In genomic region chr2:160252278-160252887, GRCh38 we compare ENCODE assay signal across 8 cellular contexts. TPM values are rescaled to one million over a fixed set of nuclear protein-coding genes. Genes with fewer than 3 reads are reported as not detected.
DNase-seq lines count a peak whose midpoint lies in the region; ATAC-seq, FAIRE-seq and TF ChIP-seq lines count a peak whose summit lies in the region.

No MANE protein-coding gene starts in this region.

- no peak overlapping the region for H3K27ac ChIP-seq in KMS-11
- no peak overlapping the region for H3K27ac ChIP-seq in suprapubic skin

- FAIRE-seq in TTC549 (lab: Jason Lieb, UNC), result peak; percentile 81

- ATAC-seq in left cardiac atrium (peak; percentile 45 to 56), GM18498 (IDR thresholded peaks at IDR 0.05; ENCODE audit: unreplicated experiment) (no peak)

- H3K4me3 ChIP-seq in KMS-11 (IDR thresholded peaks at IDR 0.05; ENCODE audit: insufficient read depth, low read depth, low read length) (no peak overlapping the region), suprapubic skin (no peak overlapping the region)

- no peaks in the 10 kb centered on the region for H3K9me3 ChIP-seq in suprapubic skin

- H3K4me1 ChIP-seq in KMS-11 (ENCODE audit: low read depth, poor library complexity, severe bottlenecking) (no peaks in the 10 kb centered on the region), suprapubic skin (peaks cover 26% of the 10 kb centered on the region)

- H3K79me2 ChIP-seq in KMS-11 (ENCODE audit: insufficient read depth, low read depth), result no peaks in the 10 kb centered on the region

- H3K4me2 ChIP-seq in KMS-11, result no peak overlapping the region

- no peak for TF ChIP-seq POLR2A in suprapubic skin (IDR thresholded peaks at IDR 0.05)

- H3K9ac ChIP-seq in KMS-11, result no peak overlapping the region

- H2AFZ ChIP-seq in KMS-11 (ENCODE audit: low read depth), result no peak overlapping the region

- no peak for TF ChIP-seq EP300 in suprapubic skin (IDR thresholded peaks at IDR 0.05)

- H3K36me3 ChIP-seq in KMS-11 (ENCODE audit: insufficient read depth) (no peaks in the 10 kb centered on the region), suprapubic skin (no peaks in the 10 kb centered on the region)

- 4% methylated on average over 1 of the region's 1 CpG for WGBS in suprapubic skin

- H4K20me1 ChIP-seq in KMS-11 (ENCODE audit: insufficient read depth), result no peaks in the 10 kb centered on the region

- DNase-seq in DMS114 treated with DMSO at 0.1 percent for 48 hours (lab: John Stamatoyannopoulos, UW; ENCODE audit: unreplicated experiment), result peak; percentile 7
- DNase-seq in left cardiac atrium, result no peak
- no peak for DNase-seq in suprapubic skin (ENCODE audit: low spot score in 2 of 2)
- DNase-seq in stimulated activated CD4-positive, alpha-beta T cell treated with anti-CD3 and anti-CD28 coated beads, Interleukin-1b, Interleukin-23, amount 100 ng/mL, for 48 hours, result no peak
- no peak for DNase-seq in activated CD4-positive, CD25-positive, alpha-beta regulatory T cell treated with anti-CD3 and anti-CD28 coated beads, Interleukin-2, amount 50 U/mL, for 72 hours

- TF ChIP-seq CTCF in KMS-11 (conservative IDR thresholded peaks at IDR 0.05; ENCODE audit: low read depth, low read length), result peak; percentile 83
- TF ChIP-seq CTCF in suprapubic skin (IDR thresholded peaks at IDR 0.05), result peak; percentile 60 to 66

- intact Hi-C loops in left cardiac atrium (cut with DNase I), result loop anchor here in 1 of 2 donors (10.0 kb wide), 1 partner anchor 742 kb away; no protein-coding TSS in a partner anchor

- H3K27me3 ChIP-seq in KMS-11 (ENCODE audit: insufficient read depth, low read depth) (no peaks in the 10 kb centered on the region), suprapubic skin (no peaks in the 10 kb centered on the region)

RNA-seq across cellular contexts. Expression of gene ITGB6, which starts 52.3 kb away (rescaled TPM):
- under 1 TPM; 0.77 to 0.86 TPM for total RNA-seq in left cardiac atrium
- 10 to 100 TPM in 2 of 4 donors, 1 to 10 TPM in 2; 4.4 to 13.8 (median 10.0) TPM for total RNA-seq in suprapubic skin
